ENCODE assay signal across 8 cellular contexts in the genomic region with DNA sequence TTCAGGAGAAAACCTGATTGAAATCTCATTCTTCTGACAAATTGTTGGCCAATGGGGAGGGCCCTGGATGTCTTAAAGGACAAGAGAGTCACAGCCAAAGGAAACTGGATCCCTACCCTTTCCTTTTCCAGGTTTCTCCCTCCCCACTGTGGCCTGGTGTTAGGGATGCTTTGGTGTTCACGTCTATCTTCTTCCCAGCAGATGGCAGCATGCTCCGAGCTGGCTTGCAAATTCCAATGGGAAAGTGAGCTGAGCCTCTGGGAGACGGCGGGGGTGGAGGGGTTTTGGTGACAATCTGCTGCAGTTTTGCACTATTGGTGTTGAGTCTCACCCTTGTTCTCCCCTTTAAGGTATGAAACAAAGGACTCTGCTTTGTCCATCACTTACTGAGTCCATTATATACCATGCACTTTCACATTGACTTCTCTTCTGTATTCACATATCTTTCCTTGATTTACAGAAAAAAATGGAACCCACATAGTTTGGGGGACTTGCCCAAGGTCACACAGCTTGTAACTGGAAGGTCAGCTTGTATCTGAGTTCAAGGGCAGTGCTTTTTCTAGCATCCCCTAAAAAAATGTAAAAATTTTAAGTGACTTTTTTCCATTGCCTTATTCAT. TPM values are rescaled to one million over a fixed set of nuclear protein-coding genes. Genes with fewer than 3 reads are reported as not detected.
DNase-seq lines count a peak whose midpoint lies in the region; ATAC-seq and TF ChIP-seq lines count a peak whose summit lies in the region.

No MANE protein-coding gene starts in this region.

- H3K27ac Mint-ChIP-seq in Calu3 (ENCODE audit: unreplicated experiment) = no peak overlapping the region
- no peak overlapping the region for H3K27ac Mint-ChIP-seq in activated CD4-positive, alpha-beta T cell treated with anti-CD3 and anti-CD28 coated beads, Interleukin-2, amount 10 ng/mL, durations not matched to agents 7 days and 5 days

- no peaks in the 10 kb centered on the region for H3K27me3 ChIP-seq in MM.1S (replicated peaks; ENCODE audit: insufficient read depth, low read length)
- H3K27me3 ChIP-seq in SU-DHL-6 (ENCODE audit: low read length) = no peaks in the 10 kb centered on the region

- intact Hi-C loops in Calu3 (cut with micrococcal nuclease; ENCODE audit: unreplicated experiment) = loop anchor here (1.0 kb wide), 1 partner anchor 39 kb away; a partner anchor contains a TSS

- H3K36me3 ChIP-seq in MM.1S (replicated peaks; ENCODE audit: insufficient read depth, low read length) = no peaks in the 10 kb centered on the region
- no peaks in the 10 kb centered on the region for H3K36me3 ChIP-seq in SU-DHL-6 (ENCODE audit: low read length)

- POLR2A ChIA-PET in activated CD4-positive, alpha-beta T cell treated with anti-CD3 and anti-CD28 coated beads, Interleukin-2, amount 10 ng/mL, durations not matched to agents 7 days and 5 days (lab: Charles Lee) = no interaction called here

- H3K9me2 ChIP-seq in MM.1S (replicated peaks; ENCODE audit: insufficient read depth, low read length) = no peaks in the 10 kb centered on the region
- H3K9me2 ChIP-seq in SU-DHL-6 (replicated peaks; ENCODE audit: insufficient read depth, low read length) = no peaks in the 10 kb centered on the region

- TF ChIP-seq CTCF in Calu3 (IDR thresholded peaks at IDR 0.05; ENCODE audit: unreplicated experiment) (peak; percentile 42), MM.1S (IDR thresholded peaks at IDR 0.05; ENCODE audit: low read length) (peak; percentile 41), SU-DHL-6 (IDR thresholded peaks at IDR 0.05; ENCODE audit: insufficient read depth, low read length, poor library complexity, severe bottlenecking) (peak; percentile 36)

- no peaks in the 10 kb centered on the region for H3K36me3 Mint-ChIP-seq in Calu3 (ENCODE audit: insufficient read depth, unreplicated experiment)
- H3K36me3 Mint-ChIP-seq in activated CD4-positive, alpha-beta T cell treated with anti-CD3 and anti-CD28 coated beads, Interleukin-2, amount 10 ng/mL, durations not matched to agents 7 days and 5 days (ENCODE audit: low read depth) = no peaks in the 10 kb centered on the region

- no peaks in the 10 kb centered on the region for H3K79me2 ChIP-seq in MM.1S (ENCODE audit: low read length)
- H3K79me2 ChIP-seq in SU-DHL-6 (ENCODE audit: insufficient read depth, low read length) = no peaks in the 10 kb centered on the region

- H4K20me1 ChIP-seq in MM.1S (ENCODE audit: insufficient read depth, low read length) (no peaks in the 10 kb centered on the region), SU-DHL-6 (ENCODE audit: low read depth, low read length) (no peaks in the 10 kb centered on the region)

- H3K27ac ChIP-seq in MM.1S (ENCODE audit: low read length) (no peak overlapping the region), SU-DHL-6 (ENCODE audit: low read depth, low read length) (no peak overlapping the region)

- no peaks in the 10 kb centered on the region for H3K4me1 ChIP-seq in MM.1S (ENCODE audit: low read length)

- CTCF ChIA-PET in Calu3 (lab: Charles Lee) = interaction anchor here (0.6 to 1.4 kb wide), 10 partner anchors 11 to 345 kb away, joined by 3 to 7 read pairs (median 4); a partner anchor contains a TSS
- CTCF ChIA-PET in activated CD4-positive, alpha-beta T cell treated with anti-CD3 and anti-CD28 coated beads, Interleukin-2, amount 10 ng/mL, durations not matched to agents 7 days and 5 days (lab: Charles Lee) = interaction anchor here (0.9 kb wide), 1 partner anchor 17 kb away, joined by 3 read pairs; no protein-coding TSS in a partner anchor

- H3K4me2 ChIP-seq in MM.1S (ENCODE audit: low read depth, low read length) (no peak overlapping the region), SU-DHL-6 (ENCODE audit: low read depth, low read length, poor library complexity, severe bottlenecking) (no peak overlapping the region)

- BruUV-seq in Calu3 (replicated peaks; lab: Mats Ljungman, UMichigan) = no TSS peak

- no peaks in the 10 kb centered on the region for H3K9me3 ChIP-seq in MM.1S (replicated peaks; ENCODE audit: insufficient read depth, low read length)
- H3K9me3 ChIP-seq in SU-DHL-6 (ENCODE audit: insufficient read depth, low read length) = no peaks in the 10 kb centered on the region

- H3K9me3 Mint-ChIP-seq in Calu3 (ENCODE audit: low read depth, unreplicated experiment) = no peaks in the 10 kb centered on the region
- no peaks in the 10 kb centered on the region for H3K9me3 Mint-ChIP-seq in activated CD4-positive, alpha-beta T cell treated with anti-CD3 and anti-CD28 coated beads, Interleukin-2, amount 10 ng/mL, durations not matched to agents 7 days and 5 days

- H3K4me1 Mint-ChIP-seq in Calu3 (ENCODE audit: low read depth, unreplicated experiment) = peaks cover 12% of the 10 kb centered on the region
- no peaks in the 10 kb centered on the region for H3K4me1 Mint-ChIP-seq in activated CD4-positive, alpha-beta T cell treated with anti-CD3 and anti-CD28 coated beads, Interleukin-2, amount 10 ng/mL, durations not matched to agents 7 days and 5 days

- ATAC-seq in HG02588 (IDR thresholded peaks at IDR 0.05; ENCODE audit: unreplicated experiment) = no peak

- no peaks in the 10 kb centered on the region for H3K27me3 Mint-ChIP-seq in Calu3 (ENCODE audit: unreplicated experiment)
- peaks cover 33% of the 10 kb centered on the region for H3K27me3 Mint-ChIP-seq in activated CD4-positive, alpha-beta T cell treated with anti-CD3 and anti-CD28 coated beads, Interleukin-2, amount 10 ng/mL, durations not matched to agents 7 days and 5 days

- H3K9ac ChIP-seq in MM.1S (ENCODE audit: low read length) = no peak overlapping the region
- H3K9ac ChIP-seq in SU-DHL-6 (ENCODE audit: low read length) = no peak overlapping the region

- H3F3A ChIP-seq in MM.1S (ENCODE audit: insufficient read depth, low read length) (no peaks in the 10 kb centered on the region), SU-DHL-6 (ENCODE audit: insufficient read depth) (no peaks in the 10 kb centered on the region)

- no peak overlapping the region for H3K4me3 Mint-ChIP-seq in Calu3 (ENCODE audit: low read depth, unreplicated experiment)
- H3K4me3 Mint-ChIP-seq in activated CD4-positive, alpha-beta T cell treated with anti-CD3 and anti-CD28 coated beads, Interleukin-2, amount 10 ng/mL, durations not matched to agents 7 days and 5 days = no peak overlapping the region

- H3K4me3 ChIP-seq in MM.1S (ENCODE audit: low read length) (no peak overlapping the region), SU-DHL-6 (ENCODE audit: insufficient read depth, low read length, poor library complexity, severe bottlenecking) (no peak overlapping the region)

- no peak overlapping the region for H2AFZ ChIP-seq in MM.1S (ENCODE audit: low read length)
- no peak overlapping the region for H2AFZ ChIP-seq in SU-DHL-6 (ENCODE audit: low read depth, low read length, severe bottlenecking)

- peak; percentile 52 for DNase-seq in Calu3
- DNase-seq in MM.1S = no peak
- peak; percentile 42 for DNase-seq in glomerular visceral epithelial cell (ENCODE audit: extremely low spot score)
- DNase-seq in putamen (ENCODE audit: low spot score) = peak; percentile 34
- no peak for DNase-seq in activated CD4-positive, alpha-beta T cell treated with anti-CD3 and anti-CD28 coated beads for 48 hours
- DNase-seq in activated CD4-positive, alpha-beta T cell treated with anti-CD3 and anti-CD28 coated beads, Interleukin-2, amount 10 ng/mL, durations not matched to agents 7 days and 5 days = no peak

RNA-seq across cellular contexts. Expression of a gene that starts 39.3 kb away (rescaled TPM):
- not detected in 2 replicates for total RNA-seq in Calu3 (2022)
- total RNA-seq in activated CD4-positive, alpha-beta T cell treated with anti-CD3 and anti-CD28 coated beads, Interleukin-2, amount 10 ng/mL, durations not matched to agents 7 days and 5 days = not detected

RNA-seq across cellular contexts. Expression of a gene that starts 50.8 kb away (rescaled TPM):
- total RNA-seq in Calu3 (2022) = 0.56 and 0.73 TPM in 2 replicates
- under 1 TPM; 0.15 to 0.19 TPM for total RNA-seq in activated CD4-positive, alpha-beta T cell treated with anti-CD3 and anti-CD28 coated beads, Interleukin-2, amount 10 ng/mL, durations not matched to agents 7 days and 5 days

Comparison
In these comparisons a context has a peak if more than half of its experiments do, and no peak if none do; other contexts are left out.
1. DNase-seq: peak in Calu3 (single experiment), glomerular visceral epithelial cell (single experiment) and putamen (single experiment); none in MM.1S (single experiment), activated CD4-positive, alpha-beta T cell treated with anti-CD3 and anti-CD28 coated beads for 48 hours (single experiment) and activated CD4-positive, alpha-beta T cell treated with anti-CD3 and anti-CD28 coated beads, Interleukin-2, amount 10 ng/mL, durations not matched to agents 7 days and 5 days (single experiment).
2. Peak in every context shown above with its lines, with median percentiles within 50 percentile points of each other: CTCF ChIP-seq.